ENCODE assay signal across 30 cellular contexts in the genomic region with DNA sequence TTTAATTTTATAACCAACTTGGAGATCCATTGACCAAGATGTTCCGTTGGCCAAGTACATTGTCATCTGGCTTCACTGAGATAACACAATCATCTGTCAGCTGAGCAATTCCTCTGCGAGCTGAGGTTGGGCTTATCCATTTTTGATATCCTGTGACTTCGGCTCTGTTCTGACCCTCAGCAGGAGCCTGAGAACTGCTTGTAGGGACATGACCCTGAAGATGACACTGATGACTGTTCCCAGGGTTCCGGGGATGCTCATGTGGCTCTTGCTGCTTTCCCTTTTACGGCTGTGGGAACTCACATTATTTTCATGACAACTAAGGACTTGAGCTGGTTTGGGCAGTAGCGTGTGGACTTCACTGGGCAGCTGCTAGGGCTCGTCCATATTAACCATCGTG.
"Had no signal": no experiment of that assay in that cellular context is flagged by ENCODE, and none has a peak within 500 bp of the region (broad histone marks: within the 10 kb centered on the region; RNA-seq: fewer than 3 reads in every experiment).

No MANE protein-coding gene starts in this region.

- H3K36me3 Mint-ChIP-seq: activated CD8-positive, alpha-beta memory T cell treated with anti-CD3 and anti-CD28 coated beads, Interleukin-2, amount 10 ng/mL, durations not matched to agents 7 days and 5 days; activated naive CD4-positive, alpha-beta T cell treated with anti-CD3 and anti-CD28 coated beads, Interleukin-2, amount 10 ng/mL, durations not matched to agents 7 days and 5 days; activated naive CD8-positive, alpha-beta T cell; brain had no signal

- H3K27ac ChIP-seq: KMS-11, WERI-Rb-1 had no signal

- H3K9ac ChIP-seq: KMS-11 had no signal

- H3K36me3 ChIP-seq: WERI-Rb-1 had no signal

- DNase-seq: activated CD4-positive, alpha-beta memory T cell treated with anti-CD3 and anti-CD28 coated beads, Interleukin-2, amount 10 ng/mL, durations not matched to agents 7 days and 5 days; activated CD4-positive, alpha-beta T cell treated with anti-CD3 and anti-CD28 coated beads for 1 hour; activated CD4-positive, alpha-beta T cell treated with anti-CD3 and anti-CD28 coated beads for 48 hours; activated CD4-positive, CD25-positive, alpha-beta regulatory T cell; activated CD8-positive, alpha-beta memory T cell treated with anti-CD3 and anti-CD28 coated beads for 24 hours; activated CD8-positive, alpha-beta memory T cell treated with anti-CD3 and anti-CD28 coated beads, Interleukin-2, amount 10 ng/mL, durations not matched to agents 7 days and 5 days; activated CD8-positive, alpha-beta memory T cell treated with anti-CD3 and anti-CD28 coated beads, Interleukin-2, amount 50 U/mL, for 48 hours; activated effector memory CD4-positive, alpha-beta T cell treated with Interleukin-2 at 50 U/mL for 16 hours; activated naive CD4-positive, alpha-beta T cell treated with anti-CD3 and anti-CD28 coated beads, Interleukin-2, amount 10 ng/mL, durations not matched to agents 7 days and 5 days; activated naive CD8-positive, alpha-beta T cell treated with anti-CD3 and anti-CD28 coated beads, Interleukin-2, amount 50 U/mL, for 24 hours; activated T-cell treated with anti-CD3 and anti-CD28 coated beads, Interleukin-2, amount 50 U/mL, for 48 hours; anterior cingulate cortex; central memory CD4-positive, alpha-beta T cell; MM.1S; MV-4-11; NCI-H1092; NCI-H1436 treated with DMSO at 0.1 percent for 48 hours; NCI-H1694 treated with DMSO at 0.1 percent for 48 hours; NCI-H2029; NCI-H345; RPMI8226; SW 1271; T-helper 1 cell; T-helper 2 cell; T-helper 9 cell; WERI-Rb-1 had no signal

- H3K4me3 Mint-ChIP-seq: activated CD4-positive, alpha-beta memory T cell treated with anti-CD3 and anti-CD28 coated beads, Interleukin-2, amount 10 ng/mL, durations not matched to agents 7 days and 5 days; activated CD8-positive, alpha-beta memory T cell treated with anti-CD3 and anti-CD28 coated beads, Interleukin-2, amount 10 ng/mL, durations not matched to agents 7 days and 5 days; activated naive CD4-positive, alpha-beta T cell treated with anti-CD3 and anti-CD28 coated beads, Interleukin-2, amount 10 ng/mL, durations not matched to agents 7 days and 5 days; activated naive CD8-positive, alpha-beta T cell; activated naive CD8-positive, alpha-beta T cell treated with anti-CD3 and anti-CD28 coated beads, Interleukin-2, amount 50 U/mL, for 24 hours; brain had no signal

- H3K27ac Mint-ChIP-seq: activated CD4-positive, alpha-beta memory T cell treated with anti-CD3 and anti-CD28 coated beads, Interleukin-2, amount 10 ng/mL, durations not matched to agents 7 days and 5 days; activated CD8-positive, alpha-beta memory T cell treated with anti-CD3 and anti-CD28 coated beads, Interleukin-2, amount 10 ng/mL, durations not matched to agents 7 days and 5 days; activated naive CD4-positive, alpha-beta T cell treated with anti-CD3 and anti-CD28 coated beads, Interleukin-2, amount 10 ng/mL, durations not matched to agents 7 days and 5 days; activated naive CD8-positive, alpha-beta T cell; activated naive CD8-positive, alpha-beta T cell treated with anti-CD3 and anti-CD28 coated beads, Interleukin-2, amount 50 U/mL, for 24 hours; brain had no signal

- H3K4me1 Mint-ChIP-seq: activated CD4-positive, alpha-beta memory T cell treated with anti-CD3 and anti-CD28 coated beads, Interleukin-2, amount 10 ng/mL, durations not matched to agents 7 days and 5 days; activated CD8-positive, alpha-beta memory T cell treated with anti-CD3 and anti-CD28 coated beads, Interleukin-2, amount 10 ng/mL, durations not matched to agents 7 days and 5 days had no signal

- H3K4me2 ChIP-seq: KMS-11 had no signal

- H3K9me3 Mint-ChIP-seq: activated CD4-positive, alpha-beta memory T cell treated with anti-CD3 and anti-CD28 coated beads, Interleukin-2, amount 10 ng/mL, durations not matched to agents 7 days and 5 days; activated naive CD4-positive, alpha-beta T cell treated with anti-CD3 and anti-CD28 coated beads, Interleukin-2, amount 10 ng/mL, durations not matched to agents 7 days and 5 days; activated naive CD8-positive, alpha-beta T cell treated with anti-CD3 and anti-CD28 coated beads, Interleukin-2, amount 50 U/mL, for 24 hours had no signal

- H3K27me3 Mint-ChIP-seq: activated CD4-positive, alpha-beta memory T cell treated with anti-CD3 and anti-CD28 coated beads, Interleukin-2, amount 10 ng/mL, durations not matched to agents 7 days and 5 days; activated naive CD8-positive, alpha-beta T cell; activated naive CD8-positive, alpha-beta T cell treated with anti-CD3 and anti-CD28 coated beads, Interleukin-2, amount 50 U/mL, for 24 hours had no signal

- ATAC-seq: activated CD8-positive, alpha-beta memory T cell treated with anti-CD3 and anti-CD28 coated beads, Interleukin-2, amount 10 ng/mL, durations not matched to agents 7 days and 5 days; activated naive CD8-positive, alpha-beta T cell treated with anti-CD3 and anti-CD28 coated beads, Interleukin-2, amount 50 U/mL, for 24 hours; Panc1 had no signal
